1 cellular context compared by ENCODE assay signal in genomic region chr16:31286421-31287032, GRCh38.
A peak's percentile ranks its signal among the peaks of the same experiment; 100 is the strongest.
TF ChIP-seq lines count a peak whose summit lies in the region.

No MANE protein-coding gene starts in this region.

TF ChIP-seq in GM12878, 131 proteins besides CTCF, POLR2A, EP300 and RAD21 (continued from another document and continues in another):
- TF ChIP-seq BCLAF1 (IDR thresholded peaks at IDR 0.05) (no peak), WRNIP1 (IDR thresholded peaks at IDR 0.05; ENCODE audit: borderline replicate concordance, low read depth, low read length) (no peak), MYC (IDR thresholded peaks at IDR 0.05; ENCODE audit: insufficient read depth, insufficient read length, insufficient replicate concordance, low read length, severe bottlenecking) (no peak), TBL1XR1 (IDR thresholded peaks at IDR 0.05; ENCODE audit: low read depth, low read length) (0 out of 2 replicates have a peak, but pooled peaks have one; percentile 4), RAD51 (IDR thresholded peaks at IDR 0.05) (no peak), ATF3 (IDR thresholded peaks at IDR 0.05; ENCODE audit: borderline replicate concordance, extremely low read depth, low read depth, low read length) (no peak), REST (IDR thresholded peaks at IDR 0.05; ENCODE audit: low read depth, low read length) (no peak), ETV6 (conservative IDR thresholded peaks at IDR 0.05 in 1 of 2, IDR thresholded peaks at IDR 0.05 in 1 of 2; ENCODE audit: borderline replicate concordance in 1 of 2, low read depth in 1 of 2) (no peak), MXI1 (IDR thresholded peaks at IDR 0.05; ENCODE audit: low read depth, low read length) (no peak), FOS (IDR thresholded peaks at IDR 0.05; ENCODE audit: borderline replicate concordance, extremely low read depth, insufficient read length) (no peak), BRCA1 (IDR thresholded peaks at IDR 0.05; ENCODE audit: low read depth, low read length) (no peak), CBX3 (IDR thresholded peaks at IDR 0.05; ENCODE audit: borderline replicate concordance, low read depth) (no peak), CBFB (IDR thresholded peaks at IDR 0.05; ENCODE audit: low read depth) (no peak), RFX5 (IDR thresholded peaks at IDR 0.05; ENCODE audit: low read depth, low read length) (no peak), NFYA (IDR thresholded peaks at IDR 0.05; ENCODE audit: borderline replicate concordance, low read depth, low read length) (no peak), STAT1 (conservative IDR thresholded peaks at IDR 0.05) (no peak), SMARCA5 (IDR thresholded peaks at IDR 0.05) (no peak), HCFC1 (IDR thresholded peaks at IDR 0.05; ENCODE audit: low read length) (no peak), NFXL1 (IDR thresholded peaks at IDR 0.05; ENCODE audit: borderline replicate concordance) (no peak), HDAC6 (IDR thresholded peaks at IDR 0.05; ENCODE audit: unreplicated experiment) (no peak), HDGF (IDR thresholded peaks at IDR 0.05) (no peak), RCOR1 (conservative IDR thresholded peaks at IDR 0.05; ENCODE audit: low read depth, low read length) (no peak), SMAD1 (IDR thresholded peaks at IDR 0.05; ENCODE audit: low read depth, partially characterized antibody) (no peak), SIX5 (IDR thresholded peaks at IDR 0.05; ENCODE audit: low read depth, low read length, severe bottlenecking) (no peak), FOXM1 (IDR thresholded peaks at IDR 0.05; ENCODE audit: low read depth, low read length) (no peak), NR2C1 (IDR thresholded peaks at IDR 0.05) (no peak), RELA (IDR thresholded peaks at IDR 0.05; ENCODE audit: borderline replicate concordance, partially characterized antibody) (no peak), YY1 (IDR thresholded peaks at IDR 0.05; ENCODE audit: low read depth, low read length) (no peak), BHLHE40 (IDR thresholded peaks at IDR 0.05; ENCODE audit: borderline replicate concordance in 1 of 2, low read depth in 2 of 2, low read length in 1 of 2) (no peak), NFIC (IDR thresholded peaks at IDR 0.05; ENCODE audit: low read depth, low read length) (no peak), RUNX3 (IDR thresholded peaks at IDR 0.05; ENCODE audit: low read length) (peak; percentile 74), SIN3A (IDR thresholded peaks at IDR 0.05; ENCODE audit: low read depth, low read length) (no peak), TAF1 (IDR thresholded peaks at IDR 0.05; ENCODE audit: borderline replicate concordance, low read depth, low read length) (no peak), MTA3 (IDR thresholded peaks at IDR 0.05; ENCODE audit: borderline replicate concordance, low read length) (no peak), IKZF1 (conservative IDR thresholded peaks at IDR 0.05) (no peak)
- TF ChIP-seq, protein P1, sequence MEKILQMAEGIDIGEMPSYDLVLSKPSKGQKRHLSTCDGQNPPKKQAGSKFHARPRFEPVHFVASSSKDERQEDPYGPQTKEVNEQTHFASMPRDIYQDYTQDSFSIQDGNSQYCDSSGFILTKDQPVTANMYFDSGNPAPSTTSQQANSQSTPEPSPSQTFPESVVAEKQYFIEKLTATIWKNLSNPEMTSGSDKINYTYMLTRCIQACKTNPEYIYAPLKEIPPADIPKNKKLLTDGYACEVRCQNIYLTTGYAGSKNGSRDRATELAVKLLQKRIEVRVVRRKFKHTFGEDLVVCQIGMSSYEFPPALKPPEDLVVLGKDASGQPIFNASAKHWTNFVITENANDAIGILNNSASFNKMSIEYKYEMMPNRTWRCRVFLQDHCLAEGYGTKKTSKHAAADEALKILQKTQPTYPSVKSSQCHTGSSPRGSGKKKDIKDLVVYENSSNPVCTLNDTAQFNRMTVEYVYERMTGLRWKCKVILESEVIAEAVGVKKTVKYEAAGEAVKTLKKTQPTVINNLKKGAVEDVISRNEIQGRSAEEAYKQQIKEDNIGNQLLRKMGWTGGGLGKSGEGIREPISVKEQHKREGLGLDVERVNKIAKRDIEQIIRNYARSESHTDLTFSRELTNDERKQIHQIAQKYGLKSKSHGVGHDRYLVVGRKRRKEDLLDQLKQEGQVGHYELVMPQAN (conservative IDR thresholded peaks at IDR 0.05), result no peak; the same call in 1 of the 2 replicates
- TF ChIP-seq, protein P2, sequence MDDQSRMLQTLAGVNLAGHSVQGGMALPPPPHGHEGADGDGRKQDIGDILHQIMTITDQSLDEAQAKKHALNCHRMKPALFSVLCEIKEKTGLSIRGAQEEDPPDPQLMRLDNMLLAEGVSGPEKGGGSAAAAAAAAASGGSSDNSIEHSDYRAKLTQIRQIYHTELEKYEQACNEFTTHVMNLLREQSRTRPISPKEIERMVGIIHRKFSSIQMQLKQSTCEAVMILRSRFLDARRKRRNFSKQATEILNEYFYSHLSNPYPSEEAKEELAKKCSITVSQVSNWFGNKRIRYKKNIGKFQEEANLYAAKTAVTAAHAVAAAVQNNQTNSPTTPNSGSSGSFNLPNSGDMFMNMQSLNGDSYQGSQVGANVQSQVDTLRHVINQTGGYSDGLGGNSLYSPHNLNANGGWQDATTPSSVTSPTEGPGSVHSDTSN (IDR thresholded peaks at IDR 0.05; ENCODE audit: insufficient replicate concordance, low read depth, low read length), result no peak
- TF ChIP-seq, protein P3, sequence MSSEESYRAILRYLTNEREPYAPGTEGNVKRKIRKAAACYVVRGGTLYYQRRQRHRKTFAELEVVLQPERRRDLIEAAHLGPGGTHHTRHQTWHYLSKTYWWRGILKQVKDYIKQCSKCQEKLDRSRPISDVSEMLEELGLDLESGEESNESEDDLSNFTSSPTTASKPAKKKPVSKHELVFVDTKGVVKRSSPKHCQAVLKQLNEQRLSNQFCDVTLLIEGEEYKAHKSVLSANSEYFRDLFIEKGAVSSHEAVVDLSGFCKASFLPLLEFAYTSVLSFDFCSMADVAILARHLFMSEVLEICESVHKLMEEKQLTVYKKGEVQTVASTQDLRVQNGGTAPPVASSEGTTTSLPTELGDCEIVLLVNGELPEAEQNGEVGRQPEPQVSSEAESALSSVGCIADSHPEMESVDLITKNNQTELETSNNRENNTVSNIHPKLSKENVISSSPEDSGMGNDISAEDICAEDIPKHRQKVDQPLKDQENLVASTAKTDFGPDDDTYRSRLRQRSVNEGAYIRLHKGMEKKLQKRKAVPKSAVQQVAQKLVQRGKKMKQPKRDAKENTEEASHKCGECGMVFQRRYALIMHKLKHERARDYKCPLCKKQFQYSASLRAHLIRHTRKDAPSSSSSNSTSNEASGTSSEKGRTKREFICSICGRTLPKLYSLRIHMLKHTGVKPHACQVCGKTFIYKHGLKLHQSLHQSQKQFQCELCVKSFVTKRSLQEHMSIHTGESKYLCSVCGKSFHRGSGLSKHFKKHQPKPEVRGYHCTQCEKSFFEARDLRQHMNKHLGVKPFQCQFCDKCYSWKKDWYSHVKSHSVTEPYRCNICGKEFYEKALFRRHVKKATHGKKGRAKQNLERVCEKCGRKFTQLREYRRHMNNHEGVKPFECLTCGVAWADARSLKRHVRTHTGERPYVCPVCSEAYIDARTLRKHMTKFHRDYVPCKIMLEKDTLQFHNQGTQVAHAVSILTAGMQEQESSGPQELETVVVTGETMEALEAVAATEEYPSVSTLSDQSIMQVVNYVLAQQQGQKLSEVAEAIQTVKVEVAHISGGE (CRISPR knock-in tag; IDR thresholded peaks at IDR 0.05), result no peak
- TF ChIP-seq, protein P4, sequence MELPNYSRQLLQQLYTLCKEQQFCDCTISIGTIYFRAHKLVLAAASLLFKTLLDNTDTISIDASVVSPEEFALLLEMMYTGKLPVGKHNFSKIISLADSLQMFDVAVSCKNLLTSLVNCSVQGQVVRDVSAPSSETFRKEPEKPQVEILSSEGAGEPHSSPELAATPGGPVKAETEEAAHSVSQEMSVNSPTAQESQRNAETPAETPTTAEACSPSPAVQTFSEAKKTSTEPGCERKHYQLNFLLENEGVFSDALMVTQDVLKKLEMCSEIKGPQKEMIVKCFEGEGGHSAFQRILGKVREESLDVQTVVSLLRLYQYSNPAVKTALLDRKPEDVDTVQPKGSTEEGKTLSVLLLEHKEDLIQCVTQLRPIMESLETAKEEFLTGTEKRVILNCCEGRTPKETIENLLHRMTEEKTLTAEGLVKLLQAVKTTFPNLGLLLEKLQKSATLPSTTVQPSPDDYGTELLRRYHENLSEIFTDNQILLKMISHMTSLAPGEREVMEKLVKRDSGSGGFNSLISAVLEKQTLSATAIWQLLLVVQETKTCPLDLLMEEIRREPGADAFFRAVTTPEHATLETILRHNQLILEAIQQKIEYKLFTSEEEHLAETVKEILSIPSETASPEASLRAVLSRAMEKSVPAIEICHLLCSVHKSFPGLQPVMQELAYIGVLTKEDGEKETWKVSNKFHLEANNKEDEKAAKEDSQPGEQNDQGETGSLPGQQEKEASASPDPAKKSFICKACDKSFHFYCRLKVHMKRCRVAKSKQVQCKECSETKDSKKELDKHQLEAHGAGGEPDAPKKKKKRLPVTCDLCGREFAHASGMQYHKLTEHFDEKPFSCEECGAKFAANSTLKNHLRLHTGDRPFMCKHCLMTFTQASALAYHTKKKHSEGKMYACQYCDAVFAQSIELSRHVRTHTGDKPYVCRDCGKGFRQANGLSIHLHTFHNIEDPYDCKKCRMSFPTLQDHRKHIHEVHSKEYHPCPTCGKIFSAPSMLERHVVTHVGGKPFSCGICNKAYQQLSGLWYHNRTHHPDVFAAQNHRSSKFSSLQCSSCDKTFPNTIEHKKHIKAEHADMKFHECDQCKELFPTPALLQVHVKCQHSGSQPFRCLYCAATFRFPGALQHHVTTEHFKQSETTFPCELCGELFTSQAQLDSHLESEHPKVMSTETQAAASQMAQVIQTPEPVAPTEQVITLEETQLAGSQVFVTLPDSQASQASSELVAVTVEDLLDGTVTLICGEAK (IDR thresholded peaks at IDR 0.05; ENCODE audit: borderline replicate concordance), result no peak
- TF ChIP-seq, protein P5, sequence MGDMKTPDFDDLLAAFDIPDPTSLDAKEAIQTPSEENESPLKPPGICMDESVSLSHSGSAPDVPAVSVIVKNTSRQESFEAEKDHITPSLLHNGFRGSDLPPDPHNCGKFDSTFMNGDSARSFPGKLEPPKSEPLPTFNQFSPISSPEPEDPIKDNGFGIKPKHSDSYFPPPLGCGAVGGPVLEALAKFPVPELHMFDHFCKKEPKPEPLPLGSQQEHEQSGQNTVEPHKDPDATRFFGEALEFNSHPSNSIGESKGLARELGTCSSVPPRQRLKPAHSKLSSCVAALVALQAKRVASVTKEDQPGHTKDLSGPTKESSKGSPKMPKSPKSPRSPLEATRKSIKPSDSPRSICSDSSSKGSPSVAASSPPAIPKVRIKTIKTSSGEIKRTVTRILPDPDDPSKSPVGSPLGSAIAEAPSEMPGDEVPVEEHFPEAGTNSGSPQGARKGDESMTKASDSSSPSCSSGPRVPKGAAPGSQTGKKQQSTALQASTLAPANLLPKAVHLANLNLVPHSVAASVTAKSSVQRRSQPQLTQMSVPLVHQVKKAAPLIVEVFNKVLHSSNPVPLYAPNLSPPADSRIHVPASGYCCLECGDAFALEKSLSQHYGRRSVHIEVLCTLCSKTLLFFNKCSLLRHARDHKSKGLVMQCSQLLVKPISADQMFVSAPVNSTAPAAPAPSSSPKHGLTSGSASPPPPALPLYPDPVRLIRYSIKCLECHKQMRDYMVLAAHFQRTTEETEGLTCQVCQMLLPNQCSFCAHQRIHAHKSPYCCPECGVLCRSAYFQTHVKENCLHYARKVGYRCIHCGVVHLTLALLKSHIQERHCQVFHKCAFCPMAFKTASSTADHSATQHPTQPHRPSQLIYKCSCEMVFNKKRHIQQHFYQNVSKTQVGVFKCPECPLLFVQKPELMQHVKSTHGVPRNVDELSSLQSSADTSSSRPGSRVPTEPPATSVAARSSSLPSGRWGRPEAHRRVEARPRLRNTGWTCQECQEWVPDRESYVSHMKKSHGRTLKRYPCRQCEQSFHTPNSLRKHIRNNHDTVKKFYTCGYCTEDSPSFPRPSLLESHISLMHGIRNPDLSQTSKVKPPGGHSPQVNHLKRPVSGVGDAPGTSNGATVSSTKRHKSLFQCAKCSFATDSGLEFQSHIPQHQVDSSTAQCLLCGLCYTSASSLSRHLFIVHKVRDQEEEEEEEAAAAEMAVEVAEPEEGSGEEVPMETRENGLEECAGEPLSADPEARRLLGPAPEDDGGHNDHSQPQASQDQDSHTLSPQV (IDR thresholded peaks at IDR 0.05), result no peak
